30 cellular contexts compared by ENCODE assay signal in genomic region chr7:143303733-143304132, GRCh38.
"Had no signal": no experiment of that assay in that cellular context is flagged by ENCODE, and none has a peak within 500 bp of the region (broad histone marks: within the 10 kb centered on the region; RNA-seq: fewer than 3 reads in every experiment).

No MANE protein-coding gene starts in this region.

- H3K27ac ChIP-seq: ascending aorta, WERI-Rb-1 had no signal

- ATAC-seq: activated T-cell treated with anti-CD3 and anti-CD28 coated beads, Interleukin-2, amount 50 U/mL, for 4 hours; Panc1; SK-N-SH treated with all-trans-retinoic acid at 6 μM for 48 hours; T-cell; T-helper 17 cell had no signal

- H3K9me3 ChIP-seq: ascending aorta, MG63 had no signal

- H3K4me3 Mint-ChIP-seq: activated CD4-positive, alpha-beta memory T cell treated with anti-CD3 and anti-CD28 coated beads, Interleukin-2, amount 10 ng/mL, durations not matched to agents 7 days and 5 days; activated naive CD8-positive, alpha-beta T cell treated with anti-CD3 and anti-CD28 coated beads, Interleukin-2, amount 10 ng/mL, durations not matched to agents 7 days and 5 days; activated T-cell treated with anti-CD3 and anti-CD28 coated beads, Interleukin-2, amount 50 U/mL, for 4 hours; IgD-negative memory B cell; T-cell; T-helper 17 cell had no signal

- H3K27me3 Mint-ChIP-seq: activated CD4-positive, alpha-beta memory T cell treated with anti-CD3 and anti-CD28 coated beads, Interleukin-2, amount 10 ng/mL, durations not matched to agents 7 days and 5 days; activated naive CD8-positive, alpha-beta T cell treated with anti-CD3 and anti-CD28 coated beads, Interleukin-2, amount 10 ng/mL, durations not matched to agents 7 days and 5 days; IgD-negative memory B cell; T-cell; T-helper 17 cell had no signal

- H3K27me3 ChIP-seq: ascending aorta, MG63 had no signal

- H3K4me1 ChIP-seq: ascending aorta had no signal

- H3K4me3 ChIP-seq: ascending aorta, MG63 had no signal

- H3K27ac Mint-ChIP-seq: activated CD4-positive, alpha-beta memory T cell treated with anti-CD3 and anti-CD28 coated beads, Interleukin-2, amount 10 ng/mL, durations not matched to agents 7 days and 5 days; activated naive CD8-positive, alpha-beta T cell treated with anti-CD3 and anti-CD28 coated beads, Interleukin-2, amount 10 ng/mL, durations not matched to agents 7 days and 5 days; T-cell; T-helper 17 cell had no signal

- DNase-seq: activated CD4-positive, alpha-beta memory T cell treated with anti-CD3 and anti-CD28 coated beads, Interleukin-2, amount 10 ng/mL, durations not matched to agents 7 days and 5 days; activated CD4-positive, alpha-beta T cell treated with anti-CD3 and anti-CD28 coated beads for 1 hour; activated CD4-positive, alpha-beta T cell treated with anti-CD3 and anti-CD28 coated beads for 48 hours; activated CD4-positive, CD25-positive, alpha-beta regulatory T cell; activated effector memory CD4-positive, alpha-beta T cell treated with Interleukin-2 at 50 U/mL for 16 hours; activated naive CD4-positive, alpha-beta T cell treated with anti-CD3 and anti-CD28 coated beads, Interleukin-2, amount 50 U/mL, for 16 hours; activated naive CD8-positive, alpha-beta T cell treated with anti-CD3 and anti-CD28 coated beads, Interleukin-2, amount 10 ng/mL, durations not matched to agents 7 days and 5 days; activated T-cell treated with anti-CD3 and anti-CD28 coated beads, Interleukin-2, amount 50 U/mL, for 4 hours; amygdala; caudate nucleus; cerebellar nuclear complex; Karpas-422; KBM-7; MG63; NCI-H1048; NCI-H1105 treated with DMSO at 0.1 percent for 48 hours; NCI-H1436; NCI-H1694; NCI-H1930; NCI-H2081 treated with DMSO at 0.1 percent for 48 hours; NCI-H345; NCI-H524 treated with DMSO at 0.1 percent for 48 hours; SIG-M5; T-cell; T-helper 17 cell; WERI-Rb-1 had no signal

- H3K9me3 Mint-ChIP-seq: activated naive CD8-positive, alpha-beta T cell treated with anti-CD3 and anti-CD28 coated beads, Interleukin-2, amount 10 ng/mL, durations not matched to agents 7 days and 5 days; activated T-cell treated with anti-CD3 and anti-CD28 coated beads, Interleukin-2, amount 50 U/mL, for 4 hours; IgD-negative memory B cell; T-cell had no signal
